In genomic region chr15:90931737-90932659, GRCh38 we compare ENCODE assay signal across 1 cellular context.
TF ChIP-seq lines count a peak whose summit lies in the region.

Gene HDDC3 (minus strand): TSS chr15:90932549. CDS start chr15:90932540, 9 bp downstream.

TF ChIP-seq in K562, 482 proteins besides CTCF, POLR2A, EP300 and RAD21 (continued from another document and continues in another):
- TF ChIP-seq FOXO4 (CRISPR knock-in tag; IDR thresholded peaks at IDR 0.05), result no peak
- TF ChIP-seq KDM4B (IDR thresholded peaks at IDR 0.05; ENCODE audit: borderline replicate concordance in 2 of 2, low read depth in 1 of 2), result no peak; a peak in 1 of 4 replicates
- TF ChIP-seq ZNF146 (CRISPR knock-in tag; IDR thresholded peaks at IDR 0.05; ENCODE audit: unreplicated experiment), result no peak
- TF ChIP-seq ZNF239 (CRISPR knock-in tag; IDR thresholded peaks at IDR 0.05), result no peak
- TF ChIP-seq XRCC4 (IDR thresholded peaks at IDR 0.05; ENCODE audit: extremely low read depth, insufficient read depth, insufficient read length), result no peak
- TF ChIP-seq ZSCAN29 (IDR thresholded peaks at IDR 0.05), result 0 out of 2 replicates have a peak, but pooled peaks have one; percentile 51
- TF ChIP-seq CBX2 (IDR thresholded peaks at IDR 0.05; ENCODE audit: insufficient read depth, low read length, poor library complexity, severe bottlenecking), result no peak
- TF ChIP-seq CBFB (CRISPR knock-in tag; IDR thresholded peaks at IDR 0.05), result no peak
- peak; percentile 96 for TF ChIP-seq CTCFL (IDR thresholded peaks at IDR 0.05; ENCODE audit: borderline replicate concordance, insufficient read depth, low read depth, low read length, poor library complexity, severe bottlenecking)
- no peak for TF ChIP-seq PYGO2 (tag; IDR thresholded peaks at IDR 0.05)
- TF ChIP-seq SOX6 (IDR thresholded peaks at IDR 0.05), result peak; percentile 45
- 0 out of 2 replicates have a peak, but pooled peaks have one; percentile 2 for TF ChIP-seq ZNF431 (CRISPR knock-in tag; IDR thresholded peaks at IDR 0.05)
- TF ChIP-seq FOS (IDR thresholded peaks at IDR 0.05; ENCODE audit: extremely low read depth, insufficient read length), result no peak
- no peak for TF ChIP-seq MAFG (tag; conservative IDR thresholded peaks at IDR 0.05)
- TF ChIP-seq ZNF445 (CRISPR knock-in tag; IDR thresholded peaks at IDR 0.05; ENCODE audit: low read depth), result no peak
- no peak for TF ChIP-seq IRF2 (CRISPR knock-in tag; IDR thresholded peaks at IDR 0.05)
- no peak for TF ChIP-seq ESRRB (CRISPR knock-in tag; IDR thresholded peaks at IDR 0.05; ENCODE audit: borderline replicate concordance)
- no peak for TF ChIP-seq SRSF9 (IDR thresholded peaks at IDR 0.05; ENCODE audit: borderline replicate concordance, low read depth, low read length)
- no peak for TF ChIP-seq MCM3 (IDR thresholded peaks at IDR 0.05)
- TF ChIP-seq ZNF277 (CRISPR knock-in tag; IDR thresholded peaks at IDR 0.05; ENCODE audit: borderline replicate concordance), result no peak
- no peak for TF ChIP-seq MIER1 (IDR thresholded peaks at IDR 0.05; ENCODE audit: low read depth)
- no peak for TF ChIP-seq HDAC6 (IDR thresholded peaks at IDR 0.05; ENCODE audit: low read depth, low read length)
- TF ChIP-seq LCOR (CRISPR knock-in tag; IDR thresholded peaks at IDR 0.05), result peak; percentile 92
- TF ChIP-seq ZNF395 (CRISPR knock-in tag; IDR thresholded peaks at IDR 0.05), result no peak
- TF ChIP-seq TARDBP (IDR thresholded peaks at IDR 0.05), result no peak
- no peak for TF ChIP-seq SMAD2 (IDR thresholded peaks at IDR 0.05; ENCODE audit: low read depth, low read length)
- no peak for TF ChIP-seq CCAR2 (IDR thresholded peaks at IDR 0.05; ENCODE audit: low read depth, low read length)
- TF ChIP-seq UBTF (IDR thresholded peaks at IDR 0.05; ENCODE audit: borderline replicate concordance in 1 of 2, low read depth in 2 of 2, low read length in 2 of 2), result peak; percentile 92 to 97
- peak; percentile 48; the same call in 1 of the 2 replicates for TF ChIP-seq ZBED1 (IDR thresholded peaks at IDR 0.05)
- peak; percentile 62; the same call in 1 of the 2 replicates for TF ChIP-seq CREB1 (IDR thresholded peaks at IDR 0.05)
- peak; percentile 81; the same call in 1 of the 2 replicates for TF ChIP-seq CREB1 (CRISPR knock-in tag; IDR thresholded peaks at IDR 0.05)
- TF ChIP-seq MTA1 (IDR thresholded peaks at IDR 0.05; ENCODE audit: borderline replicate concordance), result peak; percentile 48; the same call in 1 of the 2 replicates
- no peak for TF ChIP-seq TFAM (CRISPR knock-in tag; conservative IDR thresholded peaks at IDR 0.05)
- peak; percentile 34 for TF ChIP-seq VEZF1 (CRISPR knock-in tag; IDR thresholded peaks at IDR 0.05)
- TF ChIP-seq POU5F1 (IDR thresholded peaks at IDR 0.05; ENCODE audit: borderline replicate concordance, low read depth, low read length, partially characterized antibody), result no peak
- TF ChIP-seq SUPT5H (IDR thresholded peaks at IDR 0.05), result peak; percentile 89
- no peak for TF ChIP-seq ZNF224 (CRISPR knock-in tag; IDR thresholded peaks at IDR 0.05)
- TF ChIP-seq TCF7L2 (IDR thresholded peaks at IDR 0.05; ENCODE audit: low read depth, low read length), result no peak
- TF ChIP-seq YBX1 (IDR thresholded peaks at IDR 0.05), result no peak
- no peak for TF ChIP-seq HMBOX1 (IDR thresholded peaks at IDR 0.05)
- no peak for TF ChIP-seq ZNF57 (CRISPR knock-in tag; IDR thresholded peaks at IDR 0.05)
- TF ChIP-seq ZNF449 (CRISPR knock-in tag; IDR thresholded peaks at IDR 0.05), result no peak
- TF ChIP-seq ZFP1 (CRISPR knock-in tag; IDR thresholded peaks at IDR 0.05), result no peak
- 0 out of 2 replicates have a peak, but pooled peaks have one; percentile 12 for TF ChIP-seq MAFK (IDR thresholded peaks at IDR 0.05; ENCODE audit: low read length)
- no peak for TF ChIP-seq ZKSCAN3 (CRISPR knock-in tag; IDR thresholded peaks at IDR 0.05)
- TF ChIP-seq SMAD3 (CRISPR knock-in tag; conservative IDR thresholded peaks at IDR 0.05), result no peak
- TF ChIP-seq GTF2A2 (tag; IDR thresholded peaks at IDR 0.05), result no peak
- TF ChIP-seq THRAP3 (IDR thresholded peaks at IDR 0.05; ENCODE audit: borderline replicate concordance), result no peak
- peak in 1 of 2 experiments; percentile 87; a peak in 2 of 4 replicates for TF ChIP-seq HDAC1 (IDR thresholded peaks at IDR 0.05)
- TF ChIP-seq HDGF (IDR thresholded peaks at IDR 0.05), result 0 out of 2 replicates have a peak, but pooled peaks have one; percentile 42
- no peak for TF ChIP-seq SIRT6 (IDR thresholded peaks at IDR 0.05; ENCODE audit: low read depth, low read length)
- no peak for TF ChIP-seq TAF15 (IDR thresholded peaks at IDR 0.05; ENCODE audit: low read depth, low read length)
- no peak for TF ChIP-seq NR3C1 (CRISPR knock-in tag; IDR thresholded peaks at IDR 0.05)
- TF ChIP-seq ZNF764 (CRISPR knock-in tag; IDR thresholded peaks at IDR 0.05; ENCODE audit: low read depth), result no peak
- peak; percentile 20 for TF ChIP-seq BRD9 (IDR thresholded peaks at IDR 0.05; ENCODE audit: low read depth, partially characterized antibody)
- peak; percentile 47; the same call in 1 of the 2 replicates for TF ChIP-seq JUN (IDR thresholded peaks at IDR 0.05; ENCODE audit: borderline replicate concordance, low read depth, low read length)
- no peak for TF ChIP-seq JUN (CRISPR knock-in tag; IDR thresholded peaks at IDR 0.05; ENCODE audit: borderline replicate concordance)
- TF ChIP-seq ZNF41 (CRISPR knock-in tag; conservative IDR thresholded peaks at IDR 0.05), result no peak
- no peak; the same call in 1 of the 2 replicates for TF ChIP-seq ZBTB33 (CRISPR knock-in tag; IDR thresholded peaks at IDR 0.05)
- no peak for TF ChIP-seq TAL1 (IDR thresholded peaks at IDR 0.05)
- peak in 1 of 2 experiments; percentile 80; a peak in 3 of 4 replicates for TF ChIP-seq RCOR1 (IDR thresholded peaks at IDR 0.05; ENCODE audit: borderline replicate concordance in 1 of 2, low read depth in 2 of 2, low read length in 2 of 2)
- TF ChIP-seq KLF10 (CRISPR knock-in tag; IDR thresholded peaks at IDR 0.05), result no peak
